ENCODE assay signal across 1 cellular context in genomic region chr22:21009638-21010425, GRCh38.
TF ChIP-seq lines count a peak whose summit lies in the region.

No MANE protein-coding gene starts in this region.

TF ChIP-seq in HepG2, 621 proteins besides CTCF, POLR2A, EP300 and RAD21 (continued from another document and continues in another):
- TF ChIP-seq PATZ1 (CRISPR knock-in tag; IDR thresholded peaks at IDR 0.05) (peak; percentile 53; the same call in 1 of the 2 replicates), ZNF317 (CRISPR knock-in tag; IDR thresholded peaks at IDR 0.05) (no peak), ARID4A (CRISPR knock-in tag; IDR thresholded peaks at IDR 0.05; ENCODE audit: borderline replicate concordance) (peak; percentile 68; the same call in 1 of the 2 replicates), ZNF83 (CRISPR knock-in tag; IDR thresholded peaks at IDR 0.05; ENCODE audit: borderline replicate concordance) (no peak), AKAP8 (CRISPR knock-in tag; IDR thresholded peaks at IDR 0.05) (no peak), MEIS2 (CRISPR knock-in tag; IDR thresholded peaks at IDR 0.05) (peak; percentile 80), ZNF530 (CRISPR knock-in tag; IDR thresholded peaks at IDR 0.05; ENCODE audit: low read depth) (no peak), ZNF766 (CRISPR knock-in tag; IDR thresholded peaks at IDR 0.05; ENCODE audit: borderline replicate concordance) (peak; percentile 74; the same call in 1 of the 2 replicates), FOSL2 (CRISPR knock-in tag; IDR thresholded peaks at IDR 0.05) (peak; percentile 46; the same call in 1 of the 2 replicates), ZHX1 (CRISPR knock-in tag; IDR thresholded peaks at IDR 0.05; ENCODE audit: low read depth) (no peak), KDM6A (CRISPR knock-in tag; IDR thresholded peaks at IDR 0.05; ENCODE audit: low read depth) (no peak), POLR2AphosphoS5 (IDR thresholded peaks at IDR 0.05; ENCODE audit: low read depth, low read length) (no peak), CREBL2 (CRISPR knock-in tag; IDR thresholded peaks at IDR 0.05; ENCODE audit: borderline replicate concordance) (no peak), MIER2 (CRISPR knock-in tag; IDR thresholded peaks at IDR 0.05) (peak; percentile 99), NCOA1 (CRISPR knock-in tag; IDR thresholded peaks at IDR 0.05) (no peak), ZNF33A (CRISPR knock-in tag; IDR thresholded peaks at IDR 0.05; ENCODE audit: borderline replicate concordance) (no peak), TRAFD1 (CRISPR knock-in tag; IDR thresholded peaks at IDR 0.05; ENCODE audit: borderline replicate concordance) (no peak), FLYWCH1 (CRISPR knock-in tag; IDR thresholded peaks at IDR 0.05) (no peak), THAP7 (CRISPR knock-in tag; IDR thresholded peaks at IDR 0.05) (no peak), ZFY (CRISPR knock-in tag; IDR thresholded peaks at IDR 0.05) (peak; percentile 35; the same call in 1 of the 2 replicates), POGZ (CRISPR knock-in tag; IDR thresholded peaks at IDR 0.05) (no peak), ZNF253 (CRISPR knock-in tag; IDR thresholded peaks at IDR 0.05; ENCODE audit: borderline replicate concordance) (no peak), ZNF263 (CRISPR knock-in tag; IDR thresholded peaks at IDR 0.05) (peak; percentile 52; the same call in 1 of the 2 replicates), DDIT3 (CRISPR knock-in tag; IDR thresholded peaks at IDR 0.05) (no peak), RXRA (CRISPR knock-in tag; IDR thresholded peaks at IDR 0.05) (peak; percentile 50; the same call in 1 of the 2 replicates), ZBTB3 (CRISPR knock-in tag; IDR thresholded peaks at IDR 0.05; ENCODE audit: borderline replicate concordance, low read depth) (no peak), HOXA3 (CRISPR knock-in tag; IDR thresholded peaks at IDR 0.05) (peak; percentile 44; the same call in 1 of the 2 replicates), ZSCAN31 (CRISPR knock-in tag; IDR thresholded peaks at IDR 0.05; ENCODE audit: low read depth) (no peak), ZNF296 (CRISPR knock-in tag; conservative IDR thresholded peaks at IDR 0.05) (0 out of 2 replicates have a peak, but pooled peaks have one; percentile 51), ZNF18 (CRISPR knock-in tag; IDR thresholded peaks at IDR 0.05; ENCODE audit: insufficient replicate concordance) (no peak), MYNN (CRISPR knock-in tag; IDR thresholded peaks at IDR 0.05; ENCODE audit: low read depth) (peak; percentile 80; the same call in 1 of the 2 replicates), ZNF501 (CRISPR knock-in tag; IDR thresholded peaks at IDR 0.05) (no peak), SCMH1 (CRISPR knock-in tag; IDR thresholded peaks at IDR 0.05; ENCODE audit: borderline replicate concordance) (no peak), ZBTB46 (CRISPR knock-in tag; IDR thresholded peaks at IDR 0.05; ENCODE audit: borderline replicate concordance) (no peak), ZNF142 (CRISPR knock-in tag; IDR thresholded peaks at IDR 0.05) (peak; percentile 54; the same call in 1 of the 2 replicates), RARA (CRISPR knock-in tag; IDR thresholded peaks at IDR 0.05) (peak; percentile 71)
